ENCODE assay signal across 8 cellular contexts in the genomic region with DNA sequence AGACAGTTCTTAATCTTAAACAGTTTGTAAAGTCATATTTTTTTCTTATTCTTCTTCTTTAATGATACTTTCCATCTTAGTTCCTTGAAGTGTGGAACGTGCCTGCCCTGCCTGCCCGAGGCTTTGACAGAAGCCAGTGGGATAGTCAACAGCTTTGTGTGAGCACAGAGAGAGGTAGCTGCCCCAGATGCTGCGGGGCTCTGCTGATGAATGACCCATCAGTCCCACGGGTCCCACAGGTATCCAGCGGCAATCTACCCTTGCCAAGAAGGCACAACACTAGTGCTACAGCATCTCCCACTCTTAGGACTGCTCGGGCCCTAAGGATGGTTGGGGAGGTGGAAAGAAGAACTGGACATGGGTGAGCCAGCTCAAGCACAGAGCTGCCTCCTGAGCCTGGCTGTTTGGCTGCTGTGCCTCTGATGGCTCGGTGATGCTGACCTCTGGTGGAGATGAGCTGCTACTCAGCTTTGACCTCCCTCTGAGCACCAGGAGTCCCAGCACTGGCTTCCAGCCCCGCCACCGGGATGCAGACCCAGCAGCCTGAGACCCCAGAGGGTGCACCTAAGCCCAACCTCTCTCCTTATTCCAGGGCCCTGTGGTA. TPM values are rescaled to one million over a fixed set of nuclear protein-coding genes. Genes with fewer than 3 reads are reported as not detected.
DNase-seq lines count a peak whose midpoint lies in the region; ATAC-seq and TF ChIP-seq lines count a peak whose summit lies in the region.

No MANE protein-coding gene starts in this region.

- no peaks in the 10 kb centered on the region for H3K9me3 Mint-ChIP-seq in osteocyte (ENCODE audit: unreplicated experiment)

- H3K4me1 Mint-ChIP-seq in osteocyte (ENCODE audit: unreplicated experiment), result peaks cover 17% of the 10 kb centered on the region

- H3K4me3 ChIP-seq in WI38 (ENCODE audit: low read depth, low read length), result no peak overlapping the region

- peaks cover 4% of the 10 kb centered on the region for H3K4me1 ChIP-seq in foreskin keratinocyte

- H3K27me3 Mint-ChIP-seq in osteocyte (ENCODE audit: unreplicated experiment), result peaks cover 15% of the 10 kb centered on the region

- H3K27ac ChIP-seq in foreskin keratinocyte, result no peak overlapping the region

- H3K27ac Mint-ChIP-seq in osteocyte (ENCODE audit: unreplicated experiment), result no peak overlapping the region

- TF ChIP-seq CTCF in WI38 (IDR thresholded peaks at IDR 0.05; ENCODE audit: low read depth, low read length) (peak; percentile 76), foreskin keratinocyte (conservative IDR thresholded peaks at IDR 0.05) (peak; percentile 77), osteocyte (IDR thresholded peaks at IDR 0.05) (peak; percentile 59)

- DNase-seq in activated T-cell treated with anti-CD3 and anti-CD28 coated beads for 48 hours (ENCODE audit: low read depth) (peak; percentile 14), activated T-cell treated with anti-CD3 and anti-CD28 coated beads for 4 hours (no peak), NCI-H1694 (lab: John Stamatoyannopoulos, UW) (peak; percentile 26), foreskin keratinocyte (peak; percentile 27 to 56), osteocyte (ENCODE audit: extremely low spot score, unreplicated experiment) (no peak), cerebellar nuclear complex (lab: John Stamatoyannopoulos, UW) (no peak)

- H3K4me3 Mint-ChIP-seq in osteocyte (ENCODE audit: unreplicated experiment), result no peak overlapping the region

- no peaks in the 10 kb centered on the region for H3K36me3 Mint-ChIP-seq in osteocyte (ENCODE audit: unreplicated experiment)

- ATAC-seq in HG02588 (IDR thresholded peaks at IDR 0.05; ENCODE audit: unreplicated experiment), result peak; percentile 60
- peak; percentile 92 for ATAC-seq in foreskin keratinocyte

- H3K27me3 ChIP-seq in foreskin keratinocyte, result no peaks in the 10 kb centered on the region

RNA-seq across cellular contexts. Expression of a gene that starts 11.8 kb away (rescaled TPM):
- total RNA-seq in foreskin keratinocyte (not detected in 2 replicates), osteocyte (not detected in 2 replicates)
- not detected in 2 replicates for polyA plus RNA-seq in foreskin keratinocyte

Comparison
In these comparisons a context has a peak if more than half of its experiments do, and no peak if none do; other contexts are left out.
1. DNase-seq: peak in activated T-cell treated with anti-CD3 and anti-CD28 coated beads for 48 hours (single experiment), NCI-H1694 (single experiment) and foreskin keratinocyte (2 of 2); none in activated T-cell treated with anti-CD3 and anti-CD28 coated beads for 4 hours (single experiment), osteocyte (single experiment) and cerebellar nuclear complex (0 of 2).
2. Peak in every context shown above with its lines, with median percentiles within 50 percentile points of each other: CTCF ChIP-seq.